19 cellular contexts compared by ENCODE assay signal in the genomic region with DNA sequence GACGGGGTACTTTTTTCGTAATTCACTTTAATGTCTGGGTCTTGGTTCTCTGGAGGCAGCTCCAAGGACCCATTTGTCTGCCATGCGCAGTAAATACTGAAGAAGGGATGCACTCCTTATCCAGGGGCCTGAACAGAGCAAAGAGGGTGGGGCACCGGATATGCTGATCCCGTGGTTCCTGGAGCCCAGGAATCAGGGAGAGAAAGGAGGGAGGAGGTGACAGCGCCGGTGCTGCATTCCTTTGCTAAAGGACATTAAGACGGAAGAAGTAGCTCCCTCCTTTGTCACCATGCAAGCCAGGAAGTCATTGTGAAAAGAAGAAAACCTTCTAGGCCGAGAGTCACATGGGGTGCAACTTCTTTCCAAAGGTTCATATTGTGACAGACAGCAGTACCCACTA.
DNase-seq lines count a peak whose midpoint lies in the region; ATAC-seq and TF ChIP-seq lines count a peak whose summit lies in the region.
"Had no signal": no experiment of that assay in that cellular context is flagged by ENCODE, and none has a peak within 500 bp of the region (broad histone marks: within the 10 kb centered on the region; RNA-seq: fewer than 3 reads in every experiment).

No MANE protein-coding gene starts in this region.

- no peak overlapping the region for H3K4ac ChIP-seq in neuronal stem cell (ENCODE audit: low read length)

- H3K4me2 ChIP-seq in neuronal stem cell (ENCODE audit: insufficient read depth, low read length, poor library complexity, severe bottlenecking), result no peak overlapping the region
- H3K4me2 ChIP-seq: A549 had no signal

- no peak overlapping the region for H3K9ac ChIP-seq in neuronal stem cell (ENCODE audit: low read depth, low read length, poor library complexity)
- H3K9ac ChIP-seq: GM23248 had no signal

- DNase-seq in ELF-1 (ENCODE audit: low read depth, low spot score) (peak; percentile 7), WTC11 (ENCODE audit: low spot score) (peak; percentile 17), iPS-NIHi11 (ENCODE audit: low spot score) (peak; percentile 45), neuronal stem cell (ENCODE audit: low spot score) (no peak), GM20000 (ENCODE audit: low spot score) (no peak)
- DNase-seq: AML-193; Caco-2; CD4-positive, alpha-beta T cell; GDM1; GM23248; H7; KBM-7 had no signal

- WGBS in neuronal stem cell (ENCODE audit: extremely low coverage in 2 of 2, insufficient read length in 2 of 2, insufficient replicate concordance in 1 of 2), 2 donors, result no CpG with 5 or more reads among the region's 9 CpGs

- H3K9me3 Mint-ChIP-seq in WTC11, result no peaks in the 10 kb centered on the region

- H4K91ac ChIP-seq in neuronal stem cell (ENCODE audit: low read depth, low read length, poor library complexity), result no peak overlapping the region

- H3K9me3 ChIP-seq in neuronal stem cell (replicated peaks in 1 of 2; ENCODE audit: control insufficient read depth in 2 of 2, insufficient read depth in 1 of 2, low read depth in 1 of 2, low read length in 2 of 2), result no peaks in the 10 kb centered on the region
- H3K9me3 ChIP-seq: A549, Caco-2 had no signal

- no peaks in the 10 kb centered on the region for H3K27me3 Mint-ChIP-seq in WTC11 (ENCODE audit: low read depth)
- H3K27me3 Mint-ChIP-seq: CD4-positive, alpha-beta T cell; IgD-negative memory B cell had no signal

- no peak overlapping the region for H4K8ac ChIP-seq in neuronal stem cell (ENCODE audit: low read depth, low read length)

- H3K23ac ChIP-seq in neuronal stem cell (ENCODE audit: low read depth, low read length, poor library complexity), result no peak overlapping the region

- ATAC-seq in WTC11, result peak; percentile 65
- ATAC-seq in GM19395 (IDR thresholded peaks at IDR 0.05; ENCODE audit: unreplicated experiment), result no peak
- no peak for ATAC-seq in GM18858 (IDR thresholded peaks at IDR 0.05; ENCODE audit: unreplicated experiment)
- ATAC-seq: A549, HepG2 had no signal

- H2BK12ac ChIP-seq in neuronal stem cell (ENCODE audit: low read length), result no peak overlapping the region

- TF ChIP-seq CTCF in WTC11 (IDR thresholded peaks at IDR 0.05) (no peak), GM20000 (IDR thresholded peaks at IDR 0.05; ENCODE audit: extremely low read depth, missing control alignments) (no peak)

- POLR2A ChIA-PET in WTC11 (lab: Charles Lee), result no interaction called here

- peaks cover 0 to 10% of the 10 kb centered on the region in 2 donors for H3K4me1 ChIP-seq in neuronal stem cell (ENCODE audit: control insufficient read depth in 2 of 2, insufficient read depth in 1 of 2, low read depth in 1 of 2, low read length in 2 of 2)
- H3K4me1 ChIP-seq: A549, Caco-2 had no signal

- H2BK5ac ChIP-seq in neuronal stem cell (ENCODE audit: low read length), result no peak overlapping the region

- H3K4me3 ChIP-seq in neuronal stem cell (ENCODE audit: low read length in 2 of 2), result no peak overlapping the region
- H3K4me3 ChIP-seq: A549, GM23248 had no signal

- no peak overlapping the region for H3K27ac ChIP-seq in neuronal stem cell (replicated peaks; ENCODE audit: low read length)
- H3K27ac ChIP-seq: 22Rv1, A549, C4-2B, GM23248 had no signal

- no peak overlapping the region for H2AK5ac ChIP-seq in neuronal stem cell (ENCODE audit: low read depth, low read length)

- peaks cover 37% of the 10 kb centered on the region for H3K4me1 Mint-ChIP-seq in WTC11
- H3K4me1 Mint-ChIP-seq: IgD-negative memory B cell had no signal

- no peak overlapping the region for H3K14ac ChIP-seq in neuronal stem cell (ENCODE audit: low read length)

- no peaks in the 10 kb centered on the region for H3K27me3 ChIP-seq in neuronal stem cell (ENCODE audit: control insufficient read depth in 3 of 3, insufficient read depth in 3 of 3, low read depth in 1 of 3, low read length in 3 of 3)

- H3K36me3 Mint-ChIP-seq in WTC11, result no peaks in the 10 kb centered on the region
- H3K36me3 Mint-ChIP-seq: IgD-negative memory B cell had no signal

- peak overlapping the region; percentile 41 for H3K18ac ChIP-seq in neuronal stem cell (ENCODE audit: low read length)

- H3K36me3 ChIP-seq in neuronal stem cell (replicated peaks in 1 of 2; ENCODE audit: control insufficient read depth in 2 of 2, insufficient read depth in 2 of 2, low read length in 2 of 2), result no peaks in the 10 kb centered on the region

- H2BK15ac ChIP-seq in neuronal stem cell (ENCODE audit: low read length), result no peak overlapping the region

- peak overlapping the region; percentile 8 for H2AFZ ChIP-seq in neuronal stem cell (ENCODE audit: low read length)
- H2AFZ ChIP-seq: GM23248 had no signal

- CTCF ChIA-PET in WTC11 (lab: Charles Lee), result no interaction called here

- H2BK120ac ChIP-seq in neuronal stem cell (ENCODE audit: low read depth, low read length), result no peak overlapping the region

- H3K79me1 ChIP-seq in neuronal stem cell (ENCODE audit: low read depth, low read length), result no peaks in the 10 kb centered on the region

- H3K27ac Mint-ChIP-seq in WTC11, result no peak overlapping the region
- H3K27ac Mint-ChIP-seq: CD4-positive, alpha-beta T cell; IgD-negative memory B cell had no signal

- no peak overlapping the region for H3K4me3 Mint-ChIP-seq in WTC11
- H3K4me3 Mint-ChIP-seq: CD4-positive, alpha-beta T cell; IgD-negative memory B cell had no signal

TF ChIP-seq in WTC11, 78 proteins besides CTCF, POLR2A, EP300 and RAD21:
- no peak for TF ChIP-seq GABPB1 (CRISPR knock-in tag; IDR thresholded peaks at IDR 0.05)
- no peak for TF ChIP-seq CBFB (CRISPR knock-in tag; IDR thresholded peaks at IDR 0.05; ENCODE audit: low read depth)
- TF ChIP-seq, protein P1, sequence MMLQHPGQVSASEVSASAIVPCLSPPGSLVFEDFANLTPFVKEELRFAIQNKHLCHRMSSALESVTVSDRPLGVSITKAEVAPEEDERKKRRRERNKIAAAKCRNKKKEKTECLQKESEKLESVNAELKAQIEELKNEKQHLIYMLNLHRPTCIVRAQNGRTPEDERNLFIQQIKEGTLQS (CRISPR knock-in tag; conservative IDR thresholded peaks at IDR 0.05), result no peak
- TF ChIP-seq SMAD4 (CRISPR knock-in tag; IDR thresholded peaks at IDR 0.05), result no peak
- TF ChIP-seq, protein P2, sequence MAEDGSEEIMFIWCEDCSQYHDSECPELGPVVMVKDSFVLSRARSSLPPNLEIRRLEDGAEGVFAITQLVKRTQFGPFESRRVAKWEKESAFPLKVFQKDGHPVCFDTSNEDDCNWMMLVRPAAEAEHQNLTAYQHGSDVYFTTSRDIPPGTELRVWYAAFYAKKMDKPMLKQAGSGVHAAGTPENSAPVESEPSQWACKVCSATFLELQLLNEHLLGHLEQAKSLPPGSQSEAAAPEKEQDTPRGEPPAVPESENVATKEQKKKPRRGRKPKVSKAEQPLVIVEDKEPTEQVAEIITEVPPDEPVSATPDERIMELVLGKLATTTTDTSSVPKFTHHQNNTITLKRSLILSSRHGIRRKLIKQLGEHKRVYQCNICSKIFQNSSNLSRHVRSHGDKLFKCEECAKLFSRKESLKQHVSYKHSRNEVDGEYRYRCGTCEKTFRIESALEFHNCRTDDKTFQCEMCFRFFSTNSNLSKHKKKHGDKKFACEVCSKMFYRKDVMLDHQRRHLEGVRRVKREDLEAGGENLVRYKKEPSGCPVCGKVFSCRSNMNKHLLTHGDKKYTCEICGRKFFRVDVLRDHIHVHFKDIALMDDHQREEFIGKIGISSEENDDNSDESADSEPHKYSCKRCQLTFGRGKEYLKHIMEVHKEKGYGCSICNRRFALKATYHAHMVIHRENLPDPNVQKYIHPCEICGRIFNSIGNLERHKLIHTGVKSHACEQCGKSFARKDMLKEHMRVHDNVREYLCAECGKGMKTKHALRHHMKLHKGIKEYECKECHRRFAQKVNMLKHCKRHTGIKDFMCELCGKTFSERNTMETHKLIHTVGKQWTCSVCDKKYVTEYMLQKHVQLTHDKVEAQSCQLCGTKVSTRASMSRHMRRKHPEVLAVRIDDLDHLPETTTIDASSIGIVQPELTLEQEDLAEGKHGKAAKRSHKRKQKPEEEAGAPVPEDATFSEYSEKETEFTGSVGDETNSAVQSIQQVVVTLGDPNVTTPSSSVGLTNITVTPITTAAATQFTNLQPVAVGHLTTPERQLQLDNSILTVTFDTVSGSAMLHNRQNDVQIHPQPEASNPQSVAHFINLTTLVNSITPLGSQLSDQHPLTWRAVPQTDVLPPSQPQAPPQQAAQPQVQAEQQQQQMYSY (CRISPR knock-in tag; IDR thresholded peaks at IDR 0.05), result no peak
- TF ChIP-seq NR3C1 (CRISPR knock-in tag; conservative IDR thresholded peaks at IDR 0.05; ENCODE audit: low read depth), result no peak
- TF ChIP-seq, protein P3, sequence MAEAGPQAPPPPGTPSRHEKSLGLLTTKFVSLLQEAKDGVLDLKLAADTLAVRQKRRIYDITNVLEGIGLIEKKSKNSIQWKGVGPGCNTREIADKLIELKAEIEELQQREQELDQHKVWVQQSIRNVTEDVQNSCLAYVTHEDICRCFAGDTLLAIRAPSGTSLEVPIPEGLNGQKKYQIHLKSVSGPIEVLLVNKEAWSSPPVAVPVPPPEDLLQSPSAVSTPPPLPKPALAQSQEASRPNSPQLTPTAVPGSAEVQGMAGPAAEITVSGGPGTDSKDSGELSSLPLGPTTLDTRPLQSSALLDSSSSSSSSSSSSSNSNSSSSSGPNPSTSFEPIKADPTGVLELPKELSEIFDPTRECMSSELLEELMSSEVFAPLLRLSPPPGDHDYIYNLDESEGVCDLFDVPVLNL (CRISPR knock-in tag; IDR thresholded peaks at IDR 0.05; ENCODE audit: borderline replicate concordance, low read depth), result no peak
- TF ChIP-seq FOXK1 (CRISPR knock-in tag; IDR thresholded peaks at IDR 0.05), result no peak

Comparison
In these comparisons a context has a peak if more than half of its experiments do, and no peak if none do; other contexts are left out.
1. DNase-seq: peak in ELF-1 (single experiment), WTC11 (single experiment) and iPS-NIHi11 (single experiment); none in neuronal stem cell (single experiment) and GM20000 (single experiment).